Comparison of ENCODE assay signal across 8 cellular contexts in genomic region chr12:14185441-14186192, GRCh38.
DNase-seq lines count a peak whose midpoint lies in the region; ATAC-seq lines count a peak whose summit lies in the region.

No MANE protein-coding gene starts in this region.

- H3K4me3 ChIP-seq in adipocyte (ENCODE audit: low read length): no peak overlapping the region

- ATAC-seq in GM21367 (IDR thresholded peaks at IDR 0.05; ENCODE audit: unreplicated experiment) (peak; percentile 64), HG03520 (IDR thresholded peaks at IDR 0.05; ENCODE audit: unreplicated experiment) (peak; percentile 65)

- no peaks in the 10 kb centered on the region for H3K36me3 ChIP-seq in adipocyte (ENCODE audit: control insufficient read depth, insufficient read depth, low read length, severe bottlenecking)

- no peak overlapping the region for H3K9ac ChIP-seq in adipocyte (ENCODE audit: low read length)

- H3K4me1 ChIP-seq in adipocyte (ENCODE audit: control insufficient read depth, insufficient read depth, low read length): no peaks in the 10 kb centered on the region

- H3K9me3 ChIP-seq in adipocyte (ENCODE audit: control insufficient read depth, low read length): no peaks in the 10 kb centered on the region

- DNase-seq in NCI-H446 (lab: John Stamatoyannopoulos, UW): peak; percentile 44 to 45
- DNase-seq in NCI-H446 treated with DMSO at 0.1 percent for 48 hours (lab: John Stamatoyannopoulos, UW): no peak
- DNase-seq in NCI-H345 treated with DMSO at 0.1 percent for 48 hours (lab: John Stamatoyannopoulos, UW; ENCODE audit: unreplicated experiment): peak; percentile 83
- peak; percentile 75 for DNase-seq in adipocyte (ENCODE audit: low read depth)
- DNase-seq in inferior parietal cortex (ENCODE audit: extremely low spot score): peak; percentile 76
- DNase-seq in stromal cell of bone marrow (ENCODE audit: low read depth): peak; percentile 8

- peaks cover 23% of the 10 kb centered on the region for H3K27me3 ChIP-seq in adipocyte (replicated peaks; ENCODE audit: control insufficient read depth, insufficient read depth, low read length)
